8 cellular contexts compared by ENCODE assay signal in the genomic region with DNA sequence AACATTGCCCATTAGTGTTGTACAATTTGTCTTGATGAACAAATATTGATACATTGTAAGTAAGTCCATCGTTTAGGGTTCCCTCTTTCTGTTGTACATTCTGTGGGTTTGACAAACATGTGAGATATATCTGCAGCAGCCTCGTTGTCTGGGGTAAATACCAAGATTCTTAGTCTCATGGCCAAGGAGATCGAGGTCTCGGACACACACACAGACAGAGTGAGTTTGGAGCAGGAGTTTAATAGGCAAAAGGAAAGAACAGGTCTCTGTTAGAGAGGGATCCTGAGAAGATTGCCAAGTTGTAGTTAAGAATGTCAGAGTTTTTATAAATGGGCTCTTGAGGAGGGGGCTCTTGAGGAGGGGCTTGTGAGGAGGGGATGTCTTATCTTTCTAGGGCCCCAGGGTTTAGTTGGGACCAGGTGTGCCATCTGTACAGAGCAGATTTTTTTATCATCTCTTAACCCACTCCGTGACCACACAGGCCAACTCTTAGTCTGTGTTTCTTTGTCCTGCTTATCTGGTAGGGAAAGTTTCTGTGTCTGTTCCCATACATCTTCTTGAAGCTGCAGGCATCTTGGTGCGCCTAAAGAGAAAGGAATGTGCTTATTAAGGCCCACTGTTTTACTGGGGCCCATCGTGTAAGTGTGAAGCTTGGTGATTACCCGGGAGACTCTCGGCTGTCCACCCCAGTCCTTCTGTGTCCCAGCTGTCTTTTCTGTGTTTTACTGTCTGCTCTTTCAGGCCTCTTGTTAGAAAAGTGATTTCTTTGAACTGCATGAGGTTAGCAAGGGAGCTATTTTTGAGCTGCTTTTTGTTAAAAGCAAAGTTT. TPM values are rescaled to one million over a fixed set of nuclear protein-coding genes. Genes with fewer than 3 reads are reported as not detected.
DNase-seq lines count a peak whose midpoint lies in the region; ATAC-seq and TF ChIP-seq lines count a peak whose summit lies in the region.

No MANE protein-coding gene starts in this region.

- WGBS in heart left ventricle, 4 donors: 59 to 64% (median 60%) methylated on average over 9 of the region's 9 CpGs
- WGBS in testis, 2 donors: 25 to 28% methylated on average over 9 of the region's 9 CpGs

- peaks cover 8% of the 10 kb centered on the region for H3K9me3 Mint-ChIP-seq in activated T-helper 17 cell treated with anti-CD3 and anti-CD28 coated beads, Interleukin-2, amount 50 U/mL, for 72 hours
- peaks cover 0 to 9% (median 2%) of the 10 kb centered on the region in 6 donors for H3K9me3 Mint-ChIP-seq in immature natural killer cell

- no peaks in the 10 kb centered on the region for H3K27me3 Mint-ChIP-seq in activated T-helper 17 cell treated with anti-CD3 and anti-CD28 coated beads, Interleukin-2, amount 50 U/mL, for 72 hours
- peaks cover 30 to 49% (median 45%) of the 10 kb centered on the region in 3 donors for H3K27me3 Mint-ChIP-seq in immature natural killer cell (ENCODE audit: low read depth in 3 of 3)

- TF ChIP-seq POLR2A in heart left ventricle (IDR thresholded peaks at IDR 0.05): no peak
- no peak for TF ChIP-seq POLR2A in testis (IDR thresholded peaks at IDR 0.05)

- intact Hi-C loops in heart left ventricle (cut with DNase I) (loop anchor here in 2 of 10 donors (5.0 kb wide), 2 partner anchors 55 to 60 kb away; no protein-coding TSS in a partner anchor), cardiac septum (cut with DNase I) (loop anchor here (5.0 to 10.0 kb wide), 3 partner anchors 55 to 218 kb away; a partner anchor contains a TSS), testis (cut with DNase I; ENCODE audit: low total_unique reads) (no loop called here)

- peak overlapping the region in 10 of 12 donors; percentile 62 to 84 (median 70) for H3K4me3 ChIP-seq in heart left ventricle
- H3K4me3 ChIP-seq in testis: peak overlapping the region; percentile 67 to 79

- peak overlapping the region; percentile 90 for H3K27ac Mint-ChIP-seq in activated T-helper 17 cell treated with anti-CD3 and anti-CD28 coated beads, Interleukin-2, amount 50 U/mL, for 72 hours
- H3K27ac Mint-ChIP-seq in immature natural killer cell: peak overlapping the region; percentile 97 to 100 (median 97)

- H3K36me3 ChIP-seq in heart left ventricle (no peaks in the 10 kb centered on the region), testis (ENCODE audit: low read depth, missing control alignments) (no peaks in the 10 kb centered on the region)

- H3K4me1 Mint-ChIP-seq in activated T-helper 17 cell treated with anti-CD3 and anti-CD28 coated beads, Interleukin-2, amount 50 U/mL, for 72 hours: peaks cover 26% of the 10 kb centered on the region
- H3K4me1 Mint-ChIP-seq in immature natural killer cell: peaks cover 66 to 74% of the 10 kb centered on the region in 2 donors

- peak overlapping the region; percentile 100 for H3K4me3 Mint-ChIP-seq in activated T-helper 17 cell treated with anti-CD3 and anti-CD28 coated beads, Interleukin-2, amount 50 U/mL, for 72 hours
- peak overlapping the region; percentile 97 to 100 (median 99) for H3K4me3 Mint-ChIP-seq in immature natural killer cell

- H3K4me1 ChIP-seq in heart left ventricle (peaks cover 0 to 35% (median 24%) of the 10 kb centered on the region in 12 donors), testis (peaks cover 5% of the 10 kb centered on the region)

- ATAC-seq in heart left ventricle (no peak), HG03159 (IDR thresholded peaks at IDR 0.05; ENCODE audit: unreplicated experiment) (no peak)
- ATAC-seq in activated T-helper 17 cell treated with anti-CD3 and anti-CD28 coated beads, Interleukin-2, amount 50 U/mL, for 72 hours (replicated peaks): no peak

- H3K27me3 ChIP-seq in heart left ventricle: no peaks in the 10 kb centered on the region
- H3K27me3 ChIP-seq in testis: no peaks in the 10 kb centered on the region

- DNase-seq in heart left ventricle (no peak), cardiac septum (ENCODE audit: low spot score) (no peak), immature natural killer cell (peak; percentile 14 to 31 (median 21)), testis (peak; percentile 19), GF-D8 (lab: John Stamatoyannopoulos, UW) (no peak), SW 1271 (lab: John Stamatoyannopoulos, UW) (no peak)

- TF ChIP-seq CTCF in heart left ventricle (IDR thresholded peaks at IDR 0.05) (no peak), testis (IDR thresholded peaks at IDR 0.05) (no peak)

- H3K27ac ChIP-seq in heart left ventricle (peak overlapping the region in 11 of 12 donors; percentile 83 to 95 (median 90)), testis (peak overlapping the region; percentile 80 to 91)

- H3K36me3 Mint-ChIP-seq in activated T-helper 17 cell treated with anti-CD3 and anti-CD28 coated beads, Interleukin-2, amount 50 U/mL, for 72 hours (ENCODE audit: low read depth): peaks cover 60% of the 10 kb centered on the region
- H3K36me3 Mint-ChIP-seq in immature natural killer cell: peaks cover 30 to 33% (median 32%) of the 10 kb centered on the region in 3 donors

- H3K9me3 ChIP-seq in heart left ventricle: no peaks in the 10 kb centered on the region
- H3K9me3 ChIP-seq in testis: no peaks in the 10 kb centered on the region

RNA-seq across cellular contexts. Expression of a gene that starts 22.5 kb away (rescaled TPM):
- total RNA-seq in heart left ventricle (10 to 100 TPM in 1 of 9 donors, 1 to 10 TPM in 8; 1.4 to 18.7 (median 1.6) TPM), cardiac septum (4.7 TPM), testis (10 to 100 TPM; 32.1 to 36.3 TPM)
- polyA plus RNA-seq in heart left ventricle (1 to 10 TPM; 1.1 to 4.2 TPM), immature natural killer cell (10 to 100 TPM; 37.7 to 57.3 (median 38.7) TPM), testis (ENCODE audit: insufficient read depth, low read depth, low replicate concordance) (25.5 TPM)
- total RNA-seq in activated T-helper 17 cell treated with anti-CD3 and anti-CD28 coated beads, Interleukin-2, amount 50 U/mL, for 72 hours: 100 to 1,000 TPM; 146 to 267 TPM

RNA-seq across cellular contexts. Expression of a gene that starts 39.3 kb away (rescaled TPM):
- total RNA-seq in heart left ventricle (1 to 10 TPM in 2 of 9 donors, under 1 TPM in 2, not detected in 5; 0.27 to 2.5 (median 1.1) TPM), cardiac septum (0.38 TPM), testis (under 1 TPM in 1 of 2 donors, not detected in 1; 0.25 TPM)
- polyA plus RNA-seq in heart left ventricle (under 1 TPM; 0.11 to 0.19 TPM), immature natural killer cell (100 to 1,000 TPM; 303 to 351 (median 347) TPM), testis (ENCODE audit: insufficient read depth, low read depth, low replicate concordance) (1.5 TPM)
- total RNA-seq in activated T-helper 17 cell treated with anti-CD3 and anti-CD28 coated beads, Interleukin-2, amount 50 U/mL, for 72 hours: 10 to 100 TPM in 1 of 2 donors, 1 to 10 TPM in 1; 6.8 to 11.6 TPM

Comparison
In these comparisons a context has a peak if more than half of its experiments do, and no peak if none do; other contexts are left out.
1. DNase-seq: peak in immature natural killer cell (3 of 3) and testis (single experiment); none in heart left ventricle (0 of 5), cardiac septum (single experiment), GF-D8 (single experiment) and SW 1271 (0 of 2).